ENCODE assay signal across 8 cellular contexts in the genomic region with DNA sequence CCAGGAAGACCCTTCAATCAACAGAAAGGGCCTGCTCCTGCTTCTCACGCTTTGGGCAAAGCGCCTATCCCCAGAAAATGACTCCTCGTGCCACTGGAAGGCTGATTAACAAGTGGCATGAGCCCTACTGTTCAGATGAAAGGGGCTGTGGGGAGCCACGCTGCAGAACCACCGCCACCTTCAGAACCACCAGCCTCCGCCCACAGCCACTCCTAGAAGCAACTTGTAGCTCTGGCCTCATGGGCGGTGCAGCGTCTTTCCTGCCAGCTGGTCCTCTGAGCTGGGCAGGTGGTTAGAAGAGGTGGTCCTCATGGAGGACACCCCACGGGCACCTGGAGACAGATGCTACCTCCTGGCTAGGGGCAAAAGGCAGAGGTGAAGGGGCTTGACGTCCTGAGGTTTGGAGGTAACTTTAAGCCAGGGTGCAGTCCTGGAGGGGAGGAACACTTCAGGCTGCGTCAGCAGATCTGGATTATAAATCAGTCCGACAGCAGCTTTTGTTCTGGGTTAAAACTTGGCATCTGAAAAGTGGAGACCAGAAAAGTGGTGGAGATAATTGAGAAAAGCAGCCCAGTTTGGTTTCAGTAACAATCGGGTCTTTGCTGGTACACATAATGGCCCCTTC. TPM values are rescaled to one million over a fixed set of nuclear protein-coding genes. Genes with fewer than 3 reads are reported as not detected.
DNase-seq lines count a peak whose midpoint lies in the region; ATAC-seq and TF ChIP-seq lines count a peak whose summit lies in the region.

No MANE protein-coding gene starts in this region.

- no peaks in the 10 kb centered on the region for H3K9me3 ChIP-seq in osteoblast (ENCODE audit: low read depth, low read length)

- H4K20me1 ChIP-seq in osteoblast (ENCODE audit: insufficient read depth, low read length) = peaks cover 25% of the 10 kb centered on the region

- H3K4me3 ChIP-seq in fibroblast of mammary gland (ENCODE audit: control insufficient read depth, low read depth, low read length) (peak overlapping the region; percentile 77), osteoblast (ENCODE audit: insufficient read depth, low read length) (peak overlapping the region; percentile 88)

- peak; percentile 37 to 56 for ATAC-seq in activated T-cell treated with anti-CD3 and anti-CD28 coated beads, Interleukin-2, amount 50 U/mL, for 72 hours (replicated peaks in 1 of 2)
- ATAC-seq in GM18505 (IDR thresholded peaks at IDR 0.05; ENCODE audit: unreplicated experiment) (no peak), HG03159 (IDR thresholded peaks at IDR 0.05; ENCODE audit: unreplicated experiment) (no peak)

- H3K4me1 ChIP-seq in osteoblast (ENCODE audit: insufficient read depth, low read length) = peaks cover 40% of the 10 kb centered on the region

- TF ChIP-seq POLR2A in GM18505 (IDR thresholded peaks at IDR 0.05; ENCODE audit: borderline replicate concordance, extremely low read depth, insufficient read depth, insufficient read length) = no peak

- DNase-seq in C1 segment of cervical spinal cord (lab: John Stamatoyannopoulos, UW) = peak in 10 of 14 donors; percentile 39 to 75 (median 64)
- DNase-seq in NCI-H2081 (lab: John Stamatoyannopoulos, UW) = peak; percentile 49 to 73
- peak; percentile 61 to 73 for DNase-seq in activated T-cell treated with anti-CD3 and anti-CD28 coated beads, Interleukin-2, amount 50 U/mL, for 72 hours
- no peak for DNase-seq in fibroblast of mammary gland (ENCODE audit: low read depth)
- DNase-seq in osteoblast (ENCODE audit: insufficient read length, low spot score, missing footprints) = peak; percentile 72
- no peak for DNase-seq in HPDE6-E6E7 (ENCODE audit: extremely low spot score)

- H2AFZ ChIP-seq in osteoblast (ENCODE audit: low read length) = peak overlapping the region; percentile 72

- H3K27ac Mint-ChIP-seq in activated T-cell treated with anti-CD3 and anti-CD28 coated beads, Interleukin-2, amount 50 U/mL, for 72 hours = no peak overlapping the region

- peaks cover 7% of the 10 kb centered on the region for H3K27me3 Mint-ChIP-seq in activated T-cell treated with anti-CD3 and anti-CD28 coated beads, Interleukin-2, amount 50 U/mL, for 72 hours (ENCODE audit: low read depth)

- H3K27me3 ChIP-seq in osteoblast (ENCODE audit: insufficient read depth, low read length) = no peaks in the 10 kb centered on the region

- TF ChIP-seq CTCF in fibroblast of mammary gland (conservative IDR thresholded peaks at IDR 0.05; ENCODE audit: control insufficient read depth, insufficient read depth, low read depth, low read length) (no peak), osteoblast (IDR thresholded peaks at IDR 0.05; ENCODE audit: extremely low read depth, low read depth, low read length) (no peak)

- H3K27ac ChIP-seq in osteoblast (ENCODE audit: low read depth, low read length) = peak overlapping the region; percentile 61

- peaks cover 54% of the 10 kb centered on the region for H3K4me1 Mint-ChIP-seq in activated T-cell treated with anti-CD3 and anti-CD28 coated beads, Interleukin-2, amount 50 U/mL, for 72 hours (ENCODE audit: low read depth)

- H3K36me3 ChIP-seq in osteoblast (ENCODE audit: insufficient read depth, low read length) = peaks cover 10% of the 10 kb centered on the region

- peak overlapping the region; percentile 80 for H3K4me2 ChIP-seq in osteoblast (ENCODE audit: insufficient read depth, low read length)

- H3K36me3 Mint-ChIP-seq in activated T-cell treated with anti-CD3 and anti-CD28 coated beads, Interleukin-2, amount 50 U/mL, for 72 hours (ENCODE audit: insufficient read depth in 2 of 2) = peaks cover 0 to 2% of the 10 kb centered on the region in 2 donors

- H3K79me2 ChIP-seq in osteoblast (ENCODE audit: insufficient read depth, low read length) = peaks cover 30% of the 10 kb centered on the region

- peak overlapping the region; percentile 72 to 83 for H3K4me3 Mint-ChIP-seq in activated T-cell treated with anti-CD3 and anti-CD28 coated beads, Interleukin-2, amount 50 U/mL, for 72 hours

- H3K9me3 Mint-ChIP-seq in activated T-cell treated with anti-CD3 and anti-CD28 coated beads, Interleukin-2, amount 50 U/mL, for 72 hours = no peaks in the 10 kb centered on the region

RNA-seq across cellular contexts. Expression of a gene that starts 0.9 kb away (rescaled TPM):
- total RNA-seq in activated T-cell treated with anti-CD3 and anti-CD28 coated beads, Interleukin-2, amount 50 U/mL, for 72 hours = 10 to 100 TPM; 16.0 to 22.2 TPM
- total RNA-seq in osteoblast = 28.0 and 29.7 TPM in 2 replicates

RNA-seq across cellular contexts. Expression of a gene that starts 12.9 kb away (rescaled TPM):
- 10 to 100 TPM; 16.5 to 17.2 TPM for total RNA-seq in activated T-cell treated with anti-CD3 and anti-CD28 coated beads, Interleukin-2, amount 50 U/mL, for 72 hours
- total RNA-seq in osteoblast = 5.1 and 5.9 TPM in 2 replicates

RNA-seq across cellular contexts. Expression of a gene that starts 26.9 kb away (rescaled TPM):
- 1 to 10 TPM; 4.4 to 5.7 TPM for total RNA-seq in activated T-cell treated with anti-CD3 and anti-CD28 coated beads, Interleukin-2, amount 50 U/mL, for 72 hours
- 1.8 and 2.1 TPM in 2 replicates for total RNA-seq in osteoblast

RNA-seq across cellular contexts. Expression of a gene that starts 54.7 kb away (rescaled TPM):
- 10 to 100 TPM; 20.7 to 27.9 TPM for total RNA-seq in activated T-cell treated with anti-CD3 and anti-CD28 coated beads, Interleukin-2, amount 50 U/mL, for 72 hours
- total RNA-seq in osteoblast = 8.7 and 8.8 TPM in 2 replicates

Comparison
In these comparisons a context has a peak if more than half of its experiments do, and no peak if none do; other contexts are left out.
1. DNase-seq: peak in C1 segment of cervical spinal cord (10 of 14), NCI-H2081 (2 of 2), activated T-cell treated with anti-CD3 and anti-CD28 coated beads, Interleukin-2, amount 50 U/mL, for 72 hours (2 of 2) and osteoblast (single experiment); none in fibroblast of mammary gland (single experiment) and HPDE6-E6E7 (single experiment).
2. ATAC-seq: peak in activated T-cell treated with anti-CD3 and anti-CD28 coated beads, Interleukin-2, amount 50 U/mL, for 72 hours (2 of 2); none in GM18505 (single experiment) and HG03159 (single experiment).